Comparison of ENCODE assay signal across 26 cellular contexts in genomic region chr14:59376691-59377090, GRCh38.
DNase-seq lines count a peak whose midpoint lies in the region; ATAC-seq and TF ChIP-seq lines count a peak whose summit lies in the region.
"Had no signal": no experiment of that assay in that cellular context is flagged by ENCODE, and none has a peak within 500 bp of the region (broad histone marks: within the 10 kb centered on the region; RNA-seq: fewer than 3 reads in every experiment).

No MANE protein-coding gene starts in this region.

- TF ChIP-seq EP300 in transverse colon (IDR thresholded peaks at IDR 0.05; ENCODE audit: low read depth): no peak

- DNase-seq in NCI-H2171 treated with DMSO at 0.1 percent for 48 hours (lab: John Stamatoyannopoulos, UW) (peak; percentile 38), NCI-H2171 (lab: John Stamatoyannopoulos, UW) (no peak), lower lobe of right lung (no peak), transverse colon (no peak), SW480 (ENCODE audit: low spot score) (no peak), NCI-H2081 (lab: John Stamatoyannopoulos, UW) (no peak)
- DNase-seq: 8988T; activated B cell treated with CpG ODN at 0.5 μM for 24 hours; activated CD8-positive, alpha-beta T cell treated with anti-CD3 and anti-CD28 coated beads, Interleukin-2, amount 10 ng/mL, durations not matched to agents 7 days and 5 days; activated T-cell treated with anti-CD3 and anti-CD28 coated beads, Interleukin-2, amount 50 U/mL, for 1 hour; AML-193; amniotic stem cell; caudate nucleus; DMS79 treated with DMSO at 0.1 percent for 48 hours; HFFc6; Karpas-422; mammary epithelial cell; naive thymus-derived CD4-positive, alpha-beta T cell; NCI-H1930; NCI-H446 treated with DMSO at 0.1 percent for 48 hours; pancreas; SK-N-SH; stimulated activated CD4-positive, alpha-beta T cell treated with anti-CD3 and anti-CD28 coated beads, Interleukin-4, amount 100 ng/mL, for 1 hour had no signal

- H3K36me3 ChIP-seq in lower lobe of right lung (no peaks in the 10 kb centered on the region), transverse colon (no peaks in the 10 kb centered on the region)
- H3K36me3 ChIP-seq: pancreas had no signal

- H3K4me1 ChIP-seq in lower lobe of right lung: peaks cover 9% of the 10 kb centered on the region
- peaks cover 0 to 26% (median 11%) of the 10 kb centered on the region in 4 donors for H3K4me1 ChIP-seq in transverse colon

- in situ Hi-C loops in transverse colon (cut with MboI; ENCODE audit: low pct_ligation_motif_present in 1 of 4, low pct_unique_long_range_greater_than_20kb in 1 of 4, low sequenced_read_pairs in 3 of 4): no loop called here

- no peak for TF ChIP-seq POLR2A in transverse colon (IDR thresholded peaks at IDR 0.05)

- H3K9me3 ChIP-seq in lower lobe of right lung (no peaks in the 10 kb centered on the region), transverse colon (no peaks in the 10 kb centered on the region)
- H3K9me3 ChIP-seq: pancreas, SK-N-SH had no signal

- intact Hi-C loops in lower lobe of right lung (cut with DNase I): no loop called here
- intact Hi-C loops in transverse colon (cut with DNase I; ENCODE audit: low total_unique reads): no loop called here

- H3K27ac ChIP-seq in lower lobe of right lung (peak overlapping the region; percentile 43), transverse colon (peak overlapping the region; percentile 60 to 75 (median 70))
- H3K27ac ChIP-seq: pancreas had no signal

- TF ChIP-seq CTCF in lower lobe of right lung (IDR thresholded peaks at IDR 0.05): no peak
- no peak for TF ChIP-seq CTCF in transverse colon (IDR thresholded peaks at IDR 0.05)

- H3K4me3 ChIP-seq in lower lobe of right lung (no peak overlapping the region), transverse colon (no peak overlapping the region)
- H3K4me3 ChIP-seq: pancreas, skin epidermis had no signal

- H3K27me3 ChIP-seq in lower lobe of right lung (ENCODE audit: low read depth): no peaks in the 10 kb centered on the region
- no peaks in the 10 kb centered on the region for H3K27me3 ChIP-seq in transverse colon
- H3K27me3 ChIP-seq: pancreas had no signal

- ATAC-seq in HG03442 (IDR thresholded peaks at IDR 0.05; ENCODE audit: unreplicated experiment) (peak; percentile 57), lower lobe of right lung (no peak), GM19324 (IDR thresholded peaks at IDR 0.05; ENCODE audit: low FRiP score, unreplicated experiment) (no peak)
- ATAC-seq: activated CD8-positive, alpha-beta T cell treated with anti-CD3 and anti-CD28 coated beads, Interleukin-2, amount 10 ng/mL, durations not matched to agents 7 days and 5 days; naive thymus-derived CD4-positive, alpha-beta T cell had no signal

- WGBS in transverse colon (ENCODE audit: low coverage in 1 of 2), 2 donors: 73 to 75% methylated on average over 3 of the region's 3 CpGs
